ENCODE assay signal across 8 cellular contexts in genomic region chr2:55014962-55015939, GRCh38. TPM values are rescaled to one million over a fixed set of nuclear protein-coding genes. Genes with fewer than 3 reads are reported as not detected.
DNase-seq lines count a peak whose midpoint lies in the region; ATAC-seq lines count a peak whose summit lies in the region.

No MANE protein-coding gene starts in this region.

- peak; percentile 33 for ATAC-seq in HG02610 (IDR thresholded peaks at IDR 0.05; ENCODE audit: unreplicated experiment)
- ATAC-seq in HG03342 (IDR thresholded peaks at IDR 0.05; ENCODE audit: unreplicated experiment), result no peak

- DNase-seq in DMS53 (lab: John Stamatoyannopoulos, UW) (peak; percentile 90), RPMI7951 (ENCODE audit: low read depth) (peak; percentile 84), brain pericyte (ENCODE audit: low read depth, low spot score) (peak; percentile 44), inferior parietal cortex (ENCODE audit: extremely low spot score) (peak; percentile 77), NCI-H774 (lab: John Stamatoyannopoulos, UW) (no peak)
- peak; percentile 25 for DNase-seq in stimulated activated CD4-positive, alpha-beta T cell treated with anti-CD3 and anti-CD28 coated beads, Interleukin-1b, Interleukin-23, amount 100 ng/mL, for 48 hours

RNA-seq across cellular contexts. Expression of gene RTN4, which starts 35.0 kb away (rescaled TPM):
- 174 and 194 TPM in 2 replicates for total RNA-seq in RPMI7951 (2014; rRNA removed; shearing (Covaris generic))
